In genomic region chr3:80771085-80771484, GRCh38 we compare ENCODE assay signal across 10 cellular contexts.
A peak's percentile ranks its signal among the peaks of the same experiment; 100 is the strongest.
DNase-seq lines count a peak whose midpoint lies in the region; ATAC-seq and TF ChIP-seq lines count a peak whose summit lies in the region.
"Had no signal": no experiment of that assay in that cellular context is flagged by ENCODE, and none has a peak within 500 bp of the region (broad histone marks: within the 10 kb centered on the region; RNA-seq: fewer than 3 reads in every experiment).

No MANE protein-coding gene starts in this region.

- H3K9me3 Mint-ChIP-seq in type B pancreatic cell = no peaks in the 10 kb centered on the region
- peaks cover 2% of the 10 kb centered on the region in 2 donors for H3K9me3 Mint-ChIP-seq in activated T-cell treated with anti-CD3 and anti-CD28 coated beads, Interleukin-2, amount 50 U/mL, for 72 hours

- no peaks in the 10 kb centered on the region for H4K20me1 ChIP-seq in PC-3 (ENCODE audit: low read length)

- peaks cover 9% of the 10 kb centered on the region for H3K4me1 Mint-ChIP-seq in type B pancreatic cell (ENCODE audit: unreplicated experiment)
- no peaks in the 10 kb centered on the region for H3K4me1 Mint-ChIP-seq in activated T-cell treated with anti-CD3 and anti-CD28 coated beads, Interleukin-2, amount 50 U/mL, for 72 hours (ENCODE audit: low read depth)

- H3K9me3 ChIP-seq in heart left ventricle = peaks cover 0 to 10% (median 0%) of the 10 kb centered on the region in 12 donors
- no peaks in the 10 kb centered on the region for H3K9me3 ChIP-seq in PC-3 (ENCODE audit: low read length)

- H3K4me2 ChIP-seq in PC-3 (ENCODE audit: low read length) = peak overlapping the region; percentile 83

- CTCF ChIA-PET in PC-3 (lab: Charles Lee) = no interaction called here

- POLR2A ChIA-PET in PC-3 (lab: Charles Lee; ENCODE audit: unreplicated experiment) = interaction anchor here (0.6 kb wide), 2 partner anchors 19 to 258 kb away, joined by 5 to 6 read pairs; no protein-coding TSS in a partner anchor

- H3K27me3 ChIP-seq in heart left ventricle = no peaks in the 10 kb centered on the region
- no peaks in the 10 kb centered on the region for H3K27me3 ChIP-seq in PC-3 (ENCODE audit: low read length)

- no peaks in the 10 kb centered on the region for H3K4me1 ChIP-seq in heart left ventricle
- H3K4me1 ChIP-seq in PC-3 (ENCODE audit: insufficient read depth, low read length) = 0 out of 2 replicates have a peak, but pooled peaks cover 6% of the 10 kb centered on the region

- WGBS in heart left ventricle, 4 donors = 51 to 62% (median 59%) methylated on average over 7 of the region's 7 CpGs

- no peaks in the 10 kb centered on the region for H3K9me2 ChIP-seq in PC-3 (replicated peaks; ENCODE audit: low read length)

- H2AFZ ChIP-seq in PC-3 (ENCODE audit: low read length) = peak overlapping the region; percentile 86

- H3K27ac Mint-ChIP-seq in type B pancreatic cell = peak overlapping the region; percentile 87
- H3K27ac Mint-ChIP-seq in activated T-cell treated with anti-CD3 and anti-CD28 coated beads, Interleukin-2, amount 50 U/mL, for 72 hours = no peak overlapping the region

- intact Hi-C loops in heart left ventricle (cut with DNase I) = no loop called here
- intact Hi-C loops in left ventricle myocardium superior (cut with micrococcal nuclease) = no loop called here
- intact Hi-C loops in PC-3 (cut with micrococcal nuclease) = loop anchor here (1.0 to 5.0 kb wide), 2 partner anchors 402 to 566 kb away; no protein-coding TSS in a partner anchor

- H3K36me3 ChIP-seq in heart left ventricle = no peaks in the 10 kb centered on the region
- no peaks in the 10 kb centered on the region for H3K36me3 ChIP-seq in PC-3 (ENCODE audit: low read depth, low read length)

- ATAC-seq in heart left ventricle (peak in 3 of 4 donors; percentile 34 to 73 (median 41)), left ventricle myocardium superior (no peak), PC-3 (peak; percentile 64), esophagus mucosa (peak; percentile 82)
- no peak for ATAC-seq in activated T-cell treated with anti-CD3 and anti-CD28 coated beads, Interleukin-2, amount 50 U/mL, for 72 hours (replicated peaks in 1 of 2)

- TF ChIP-seq POLR2A in heart left ventricle (IDR thresholded peaks at IDR 0.05) = no peak

- H3K4me3 Mint-ChIP-seq in type B pancreatic cell = peak overlapping the region; percentile 83
- H3K4me3 Mint-ChIP-seq in activated T-cell treated with anti-CD3 and anti-CD28 coated beads, Interleukin-2, amount 50 U/mL, for 72 hours = no peak overlapping the region

- no peak for DNase-seq in heart left ventricle
- no peak for DNase-seq in left ventricle myocardium superior
- DNase-seq in PC-3 = peak; percentile 64
- DNase-seq in type B pancreatic cell (ENCODE audit: extremely low spot score, unreplicated experiment) = no peak
- no peak for DNase-seq in activated T-cell treated with anti-CD3 and anti-CD28 coated beads, Interleukin-2, amount 50 U/mL, for 72 hours
- DNase-seq in OCI-M2 (lab: John Stamatoyannopoulos, UW; ENCODE audit: unreplicated experiment) = no peak
- DNase-seq in COR-L47 (lab: John Stamatoyannopoulos, UW) = no peak
- DNase-seq: hippocampal formation, NCI-H187 treated with DMSO at 0.1 percent for 48 hours had no signal

- no peak overlapping the region for H3K27ac ChIP-seq in heart left ventricle
- H3K27ac ChIP-seq in PC-3 (ENCODE audit: low read length) = peak overlapping the region; percentile 38

- no TSS peak for BruUV-seq in PC-3 (replicated peaks; lab: Mats Ljungman, UMichigan)

- TF ChIP-seq CTCF in heart left ventricle (IDR thresholded peaks at IDR 0.05) (no peak), PC-3 (conservative IDR thresholded peaks at IDR 0.05; ENCODE audit: low read depth, low read length) (no peak), type B pancreatic cell (conservative IDR thresholded peaks at IDR 0.05) (no peak)

- H3K36me3 Mint-ChIP-seq in type B pancreatic cell = no peaks in the 10 kb centered on the region
- no peaks in the 10 kb centered on the region for H3K36me3 Mint-ChIP-seq in activated T-cell treated with anti-CD3 and anti-CD28 coated beads, Interleukin-2, amount 50 U/mL, for 72 hours (ENCODE audit: insufficient read depth in 2 of 2)

- H3F3A ChIP-seq in PC-3 (ENCODE audit: low read length, unreplicated experiment) = no peaks in the 10 kb centered on the region

- peaks cover 49% of the 10 kb centered on the region for H3K79me2 ChIP-seq in PC-3 (ENCODE audit: low read length)

- H3K9ac ChIP-seq in PC-3 (ENCODE audit: low read length) = peak overlapping the region; percentile 76

- no peaks in the 10 kb centered on the region for H3K27me3 Mint-ChIP-seq in type B pancreatic cell
- H3K27me3 Mint-ChIP-seq in activated T-cell treated with anti-CD3 and anti-CD28 coated beads, Interleukin-2, amount 50 U/mL, for 72 hours (ENCODE audit: low read depth) = no peaks in the 10 kb centered on the region

- H3K4me3 ChIP-seq in heart left ventricle (peak overlapping the region in 2 of 12 donors; percentile 18 to 23), PC-3 (ENCODE audit: low read length) (peak overlapping the region; percentile 79)

Comparison
In these comparisons a context has a peak if more than half of its experiments do, and no peak if none do; other contexts are left out.
1. ATAC-seq: peak in heart left ventricle (3 of 4), PC-3 (single experiment) and esophagus mucosa (single experiment); none in left ventricle myocardium superior (single experiment) and activated T-cell treated with anti-CD3 and anti-CD28 coated beads, Interleukin-2, amount 50 U/mL, for 72 hours (0 of 2).